8 cellular contexts compared by ENCODE assay signal in the genomic region with DNA sequence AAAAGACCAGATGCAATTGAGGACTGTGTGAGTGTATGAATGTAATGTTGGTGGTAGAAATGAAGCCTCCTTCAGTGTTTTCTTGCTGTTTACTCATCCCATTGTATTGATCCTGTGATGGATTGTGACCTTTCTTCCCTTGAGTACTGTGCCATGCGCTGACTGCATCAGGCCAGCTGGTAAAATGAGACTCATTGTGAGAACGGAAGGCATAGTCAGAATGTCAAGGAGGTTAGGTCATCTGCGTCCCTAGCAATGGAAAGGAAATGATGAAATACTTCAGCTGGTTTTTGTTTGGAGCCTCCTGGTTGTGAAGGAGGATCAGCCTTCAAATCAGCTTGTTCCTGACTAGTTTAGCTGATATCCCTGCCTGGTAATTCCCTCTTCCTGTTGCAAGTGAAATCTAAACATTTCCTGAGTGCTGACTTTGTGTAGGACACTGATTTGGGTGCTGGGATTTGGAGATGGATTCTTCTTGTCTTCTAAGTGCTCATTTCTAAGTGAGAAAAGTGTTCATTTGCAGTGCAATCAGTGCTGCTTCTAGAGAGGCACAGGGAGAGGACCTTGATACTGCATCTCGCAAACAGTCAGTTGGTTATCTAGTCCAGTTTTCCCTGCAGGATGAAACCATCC. TPM values are rescaled to one million over a fixed set of nuclear protein-coding genes. Genes with fewer than 3 reads are reported as not detected.
DNase-seq lines count a peak whose midpoint lies in the region; ATAC-seq and TF ChIP-seq lines count a peak whose summit lies in the region.

No MANE protein-coding gene starts in this region.

- no peak for DNase-seq in Right ventricle myocardium inferior (ENCODE audit: missing footprints)
- DNase-seq in cardiac septum (ENCODE audit: low spot score): no peak
- peak; percentile 40 for DNase-seq in NOMO-1 treated with dmso at 0.1 percent for 144 hours (lab: John Stamatoyannopoulos, UW; ENCODE audit: unreplicated experiment)
- DNase-seq in cardiac fibroblast (ENCODE audit: low read depth in 2 of 2): peak; percentile 95 to 99
- DNase-seq in mucosa of gallbladder (ENCODE audit: low spot score): peak; percentile 55
- DNase-seq in T-helper 9 cell: no peak

- ATAC-seq in Right ventricle myocardium inferior: peak; percentile 72
- ATAC-seq in HG03045 (IDR thresholded peaks at IDR 0.05; ENCODE audit: unreplicated experiment): no peak
- no peak for ATAC-seq in GM19324 (IDR thresholded peaks at IDR 0.05; ENCODE audit: low FRiP score, unreplicated experiment)

- intact Hi-C loops in Right ventricle myocardium inferior (cut with DNase I): no loop called here
- intact Hi-C loops in cardiac septum (cut with DNase I): no loop called here

- TF ChIP-seq CTCF in cardiac fibroblast (IDR thresholded peaks at IDR 0.05; ENCODE audit: low read depth, low read length): no peak

- H3K4me3 ChIP-seq in cardiac fibroblast (replicated peaks in 1 of 2; ENCODE audit: low read depth in 2 of 2, low read length in 2 of 2): no peak overlapping the region

RNA-seq across cellular contexts. Expression of a gene that starts 35.5 kb away (rescaled TPM):
- total RNA-seq in Right ventricle myocardium inferior (0.57 TPM), cardiac septum (0.86 TPM), mucosa of gallbladder (2.8 TPM)

Comparison
In these comparisons a context has a peak if more than half of its experiments do, and no peak if none do; other contexts are left out.
1. DNase-seq: peak in NOMO-1 treated with dmso at 0.1 percent for 144 hours (single experiment), cardiac fibroblast (2 of 2) and mucosa of gallbladder (single experiment); none in Right ventricle myocardium inferior (single experiment), cardiac septum (single experiment) and T-helper 9 cell (single experiment).